8 cellular contexts compared by ENCODE assay signal in genomic region chr19:16627928-16628182, GRCh38. TPM values are rescaled to one million over a fixed set of nuclear protein-coding genes. Genes with fewer than 3 reads are reported as not detected.
DNase-seq lines count a peak whose midpoint lies in the region; ATAC-seq, FAIRE-seq and TF ChIP-seq lines count a peak whose summit lies in the region.

No MANE protein-coding gene starts in this region.

- peaks cover 9% of the 10 kb centered on the region for H3K36me3 ChIP-seq in CD8-positive, alpha-beta memory T cell (ENCODE audit: insufficient read depth, low read length)
- peaks cover 9% of the 10 kb centered on the region; the same call in 1 of the 2 replicates for H3K36me3 ChIP-seq in PC-9 (ENCODE audit: low read depth)
- peaks cover 5 to 9% of the 10 kb centered on the region in 2 donors for H3K36me3 ChIP-seq in esophagus (ENCODE audit: control insufficient read depth in 2 of 2, insufficient read depth in 2 of 2, low read length in 1 of 2)
- H3K36me3 ChIP-seq in pancreas, result peaks cover 0 to 2% (median 0%) of the 10 kb centered on the region in 3 donors

- H3F3A ChIP-seq in PC-9 (ENCODE audit: insufficient read depth, low read depth), result peaks cover 24% of the 10 kb centered on the region

- H2AFZ ChIP-seq in PC-9, result peak overlapping the region; percentile 58

- WGBS in esophagus, 2 donors, result 1% methylated on average over 18 to 38 of the region's 38 CpGs
- 0 to 1% methylated on average over 2 to 38 of the region's 38 CpGs for WGBS in pancreas, 2 donors

- no peaks in the 10 kb centered on the region for H3K9me2 ChIP-seq in PC-9 (ENCODE audit: insufficient read depth)

- H3K4me1 ChIP-seq in CD8-positive, alpha-beta memory T cell (ENCODE audit: insufficient read depth, low read length), result peaks cover 35% of the 10 kb centered on the region
- H3K4me1 ChIP-seq in PC-9 (replicated peaks; ENCODE audit: insufficient read depth) (peaks cover 20% of the 10 kb centered on the region), esophagus (ENCODE audit: control insufficient read depth in 2 of 2, insufficient read depth in 2 of 2, low read length in 1 of 2) (peaks cover 2 to 4% of the 10 kb centered on the region in 2 donors), pancreas (peaks cover 16 to 34% (median 31%) of the 10 kb centered on the region in 3 donors)

- POLR2A ChIA-PET in CD8-positive, alpha-beta memory T cell (lab: Charles Lee), result interaction anchor here (0.9 to 2.7 kb wide), 6 partner anchors 32 to 94 kb away, joined by 3 to 20 read pairs (median 6); partner anchors contain the start of genes SLC35E1 and SMIM7
- POLR2A ChIA-PET in PC-9 (lab: Charles Lee; ENCODE audit: unreplicated experiment), result interaction anchor here (0.5 to 0.7 kb wide), 2 partner anchors 12 to 107 kb away, joined by 3 to 4 read pairs; no protein-coding TSS in a partner anchor

- H3K27me3 Mint-ChIP-seq in CD8-positive, alpha-beta memory T cell, result no peaks in the 10 kb centered on the region

- H3K79me2 ChIP-seq in PC-9 (ENCODE audit: low read depth), result peaks cover 56% of the 10 kb centered on the region

- peak overlapping the region; percentile 87 to 99 (median 96) for H3K4me3 Mint-ChIP-seq in CD8-positive, alpha-beta memory T cell

- BruUV-seq in PC-9 (replicated peaks; lab: Mats Ljungman, UMichigan), result no TSS peak

- H3K36me3 Mint-ChIP-seq in CD8-positive, alpha-beta memory T cell, result peaks cover 0 to 58% (median 3%) of the 10 kb centered on the region in 3 donors

- H3K4me1 Mint-ChIP-seq in CD8-positive, alpha-beta memory T cell, result peaks cover 40 to 57% (median 52%) of the 10 kb centered on the region in 3 donors

- peak overlapping the region in 4 of 8 donors; percentile 43 to 96 (median 81) for H3K27ac Mint-ChIP-seq in CD8-positive, alpha-beta memory T cell

- peak overlapping the region; percentile 97 for H3K4me2 ChIP-seq in PC-9

- H3K9me3 Mint-ChIP-seq in CD8-positive, alpha-beta memory T cell, result no peaks in the 10 kb centered on the region

- no peaks in the 10 kb centered on the region for H3K27me3 ChIP-seq in CD8-positive, alpha-beta memory T cell (ENCODE audit: insufficient read depth, low read length, poor library complexity, severe bottlenecking)
- H3K27me3 ChIP-seq in PC-9 (ENCODE audit: insufficient read depth, low read depth) (no peaks in the 10 kb centered on the region), esophagus (ENCODE audit: control insufficient read depth in 1 of 2, insufficient read depth in 2 of 2, low read length in 2 of 2) (no peaks in the 10 kb centered on the region), pancreas (no peaks in the 10 kb centered on the region)

- H3K27ac ChIP-seq in CD8-positive, alpha-beta memory T cell (ENCODE audit: low read depth, low read length), result peak overlapping the region; percentile 68
- peak overlapping the region; percentile 43; the same call in 1 of the 2 replicates for H3K27ac ChIP-seq in PC-9
- H3K27ac ChIP-seq in esophagus (ENCODE audit: low read depth in 2 of 2, low read length in 1 of 2), result peak overlapping the region; percentile 78 to 81
- H3K27ac ChIP-seq in pancreas, result peak overlapping the region; percentile 33 to 64 (median 48)

- CTCF ChIA-PET in CD8-positive, alpha-beta memory T cell (lab: Charles Lee), result interaction anchor here (1.2 to 2.9 kb wide), 4 partner anchors 32 to 43 kb away, joined by 3 to 8 read pairs (median 4); partner anchors contain the start of gene SMIM7
- CTCF ChIA-PET in PC-9 (lab: Charles Lee), result no interaction called here

- H3K4me3 ChIP-seq in CD8-positive, alpha-beta memory T cell (ENCODE audit: low read length), result peak overlapping the region; percentile 83
- H3K4me3 ChIP-seq in PC-9, result peak overlapping the region; percentile 99
- peak overlapping the region; percentile 95 to 97 for H3K4me3 ChIP-seq in esophagus (ENCODE audit: low read depth in 1 of 2, low read length in 2 of 2)
- peak overlapping the region; percentile 83 to 98 (median 92) for H3K4me3 ChIP-seq in pancreas

- TF ChIP-seq CTCF in PC-9 (conservative IDR thresholded peaks at IDR 0.05) (no peak), pancreas (IDR thresholded peaks at IDR 0.05) (no peak)

- intact Hi-C loops in PC-9 (cut with micrococcal nuclease; ENCODE audit: unreplicated experiment) (loop anchor here (1.0 kb wide), 1 partner anchor 58 kb away; no protein-coding TSS in a partner anchor), pancreas (cut with DNase I) (loop anchor here in 2 of 3 donors (10.0 kb wide), 1 partner anchor 53 kb away; the partner anchor contains the start of gene SLC35E1 (in 2 of the 2)), left colon (cut with DNase I, micrococcal nuclease) (no loop called here)

- ATAC-seq in pancreas (no peak), left colon (no peak)

- peak in 1 of 5 donors; percentile 8 for DNase-seq in CD8-positive, alpha-beta memory T cell
- no peak for DNase-seq in PC-9
- no peak for DNase-seq in pancreas
- DNase-seq in left colon, result no peak
- no peak for DNase-seq in HuH-7 (ENCODE audit: low spot score)
- no peak for DNase-seq in SW480 (ENCODE audit: low spot score)
- DNase-seq in COLO668 (lab: John Stamatoyannopoulos, UW; ENCODE audit: unreplicated experiment), result no peak

- peaks cover 49% of the 10 kb centered on the region for H4K20me1 ChIP-seq in PC-9 (ENCODE audit: insufficient read depth)

- no peak for FAIRE-seq in pancreas (lab: Jason Lieb, UNC)

- no peaks in the 10 kb centered on the region for H3K9me3 ChIP-seq in CD8-positive, alpha-beta memory T cell (ENCODE audit: low read length)
- no peaks in the 10 kb centered on the region for H3K9me3 ChIP-seq in PC-9 (ENCODE audit: insufficient read depth, low read depth)
- H3K9me3 ChIP-seq in esophagus (ENCODE audit: control insufficient read depth in 2 of 2, insufficient read depth in 1 of 2, low read depth in 1 of 2, low read length in 1 of 2), result no peaks in the 10 kb centered on the region
- no peaks in the 10 kb centered on the region for H3K9me3 ChIP-seq in pancreas

RNA-seq across cellular contexts. Expression of gene MED26, which starts 0.1 kb away (rescaled TPM):
- total RNA-seq in CD8-positive, alpha-beta memory T cell, result 10 to 100 TPM; 14.7 to 17.1 TPM
- polyA plus RNA-seq in CD8-positive, alpha-beta memory T cell, result 3.1 TPM
- total RNA-seq in PC-9 (2021) (11.9 and 13.0 TPM in 2 replicates), pancreas (1 to 10 TPM; 3.9 to 7.1 (median 4.4) TPM), left colon (10 to 100 TPM in 1 of 2 donors, 1 to 10 TPM in 1; 9.0 to 10.4 TPM)
- polyA plus RNA-seq in esophagus (1 to 10 TPM; 5.0 to 5.5 TPM), pancreas (1 to 10 TPM; 3.7 to 3.8 TPM)

RNA-seq across cellular contexts. Expression of gene SMIM7, which starts 32.1 kb away (rescaled TPM):
- 10 to 100 TPM; 61.7 to 64.5 TPM for total RNA-seq in CD8-positive, alpha-beta memory T cell
- 64.5 TPM for polyA plus RNA-seq in CD8-positive, alpha-beta memory T cell
- total RNA-seq in PC-9 (2021) (69.7 and 72.9 TPM in 2 replicates), pancreas (10 to 100 TPM; 34.1 to 56.1 (median 43.7) TPM), left colon (10 to 100 TPM; 70.7 to 75.0 TPM)
- polyA plus RNA-seq in esophagus (10 to 100 TPM; 41.3 to 52.0 TPM), pancreas (10 to 100 TPM; 49.3 to 77.8 TPM)

RNA-seq across cellular contexts. Expression of gene TMEM38A, which starts 33.1 kb away (rescaled TPM):
- total RNA-seq in CD8-positive, alpha-beta memory T cell, result under 1 TPM; 0.50 to 0.60 TPM
- polyA plus RNA-seq in CD8-positive, alpha-beta memory T cell, result not detected
- total RNA-seq in PC-9 (2021) (14.2 and 16.0 TPM in 2 replicates), pancreas (1 to 10 TPM; 1.2 to 3.5 (median 2.0) TPM), left colon (1 to 10 TPM; 6.4 to 9.1 TPM)
- polyA plus RNA-seq in esophagus (1 to 10 TPM; 1.3 to 2.6 TPM), pancreas (1 to 10 TPM; 1.4 to 4.0 TPM)

RNA-seq across cellular contexts. Expression of gene SLC35E1, which starts 55.6 kb away (rescaled TPM):
- 10 to 100 TPM; 41.9 to 43.8 TPM for total RNA-seq in CD8-positive, alpha-beta memory T cell
- 30.6 TPM for polyA plus RNA-seq in CD8-positive, alpha-beta memory T cell
- 61.0 and 65.3 TPM in 2 replicates for total RNA-seq in PC-9 (2021)
- polyA plus RNA-seq in esophagus, result 10 to 100 TPM; 15.5 to 20.6 TPM
- 10 to 100 TPM; 32.1 to 42.1 (median 35.5) TPM for total RNA-seq in pancreas
- polyA plus RNA-seq in pancreas, result 10 to 100 TPM; 22.9 to 28.2 TPM
- 10 to 100 TPM; 35.8 to 37.7 TPM for total RNA-seq in left colon

Comparison
In these comparisons a context has a peak if more than half of its experiments do, and no peak if none do; other contexts are left out.
1. intact Hi-C loops: an anchor here in PC-9 (1.0 kb wide) and pancreas (10.0 kb wide); none called in left colon.